In the genomic region with DNA sequence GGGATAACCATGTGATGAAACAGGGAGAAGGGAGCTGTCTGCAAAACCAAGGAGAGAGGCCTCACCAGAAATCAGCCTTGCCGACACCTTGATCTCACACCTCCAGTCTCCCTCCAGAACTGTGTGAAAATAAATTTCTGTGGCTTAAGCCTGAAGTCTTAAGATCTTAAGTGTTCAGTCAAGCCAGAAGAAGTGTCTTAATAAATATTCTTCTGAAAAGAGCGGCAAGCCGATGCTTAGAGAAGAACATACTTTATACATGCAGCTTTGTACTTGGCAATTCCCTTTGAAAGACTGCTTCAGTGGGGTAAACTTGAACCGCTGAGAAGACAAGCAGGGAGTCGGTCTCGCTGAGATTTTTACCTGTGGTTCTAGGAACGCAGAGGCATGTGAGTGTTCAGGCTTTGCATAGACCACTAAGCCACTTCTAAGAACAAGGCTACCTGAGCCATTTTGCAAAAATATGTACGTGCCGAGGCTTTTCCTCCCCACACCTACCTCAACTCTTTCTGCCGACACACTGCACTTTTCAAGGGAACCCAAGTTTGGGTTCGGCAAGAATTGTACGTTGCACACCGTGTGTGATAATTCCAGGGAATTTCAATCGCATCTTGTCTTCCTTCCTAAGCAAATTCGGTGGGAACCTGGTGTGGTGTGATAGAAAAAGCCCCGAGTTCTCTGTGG, we compare ENCODE assay signal across 12 cellular contexts. TPM values are rescaled to one million over a fixed set of nuclear protein-coding genes. Genes with fewer than 3 reads are reported as not detected.
A peak's percentile ranks its signal among the peaks of the same experiment; 100 is the strongest.
DNase-seq lines count a peak whose midpoint lies in the region; ATAC-seq and FAIRE-seq lines count a peak whose summit lies in the region.
"Had no signal": no experiment of that assay in that cellular context is flagged by ENCODE, and none has a peak within 500 bp of the region (broad histone marks: within the 10 kb centered on the region; RNA-seq: fewer than 3 reads in every experiment).

No MANE protein-coding gene starts in this region.

- no peak for FAIRE-seq in RCC 7860 (lab: Jason Lieb, UNC)
- FAIRE-seq: A204.1 had no signal

- H3K27me3 Mint-ChIP-seq in activated CD4-positive, alpha-beta T cell treated with anti-CD3 and anti-CD28 coated beads, Interleukin-2, amount 10 ng/mL, durations not matched to agents 7 days and 5 days: no peaks in the 10 kb centered on the region
- H3K27me3 Mint-ChIP-seq in stimulated activated naive CD8-positive, alpha-beta T cell treated with anti-CD3 and anti-CD28 coated beads, Interleukin-15, amount 100 ng/mL, for 72 hours: no peaks in the 10 kb centered on the region

- peak; percentile 38 to 50 for DNase-seq in activated CD4-positive, alpha-beta T cell treated with anti-CD3 and anti-CD28 coated beads for 4 hours
- no peak for DNase-seq in activated CD4-positive, alpha-beta T cell treated with anti-CD3 and anti-CD28 coated beads for 1 hour
- peak; percentile 73 for DNase-seq in activated CD4-positive, alpha-beta T cell treated with anti-CD3 and anti-CD28 coated beads, Interleukin-2, amount 10 ng/mL, durations not matched to agents 7 days and 5 days
- DNase-seq in effector memory CD4-positive, alpha-beta T cell: peak; percentile 40 to 58 (median 52)
- DNase-seq in stimulated activated naive CD8-positive, alpha-beta T cell treated with anti-CD3 and anti-CD28 coated beads, Interleukin-15, amount 100 ng/mL, for 72 hours: peak; percentile 59
- no peak for DNase-seq in RCC 7860 (ENCODE audit: low spot score)
- DNase-seq in cerebellum (ENCODE audit: low spot score): no peak

- H3K4me3 ChIP-seq in effector memory CD4-positive, alpha-beta T cell (ENCODE audit: insufficient read depth, low read depth, low read length, poor library complexity, severe bottlenecking): peak overlapping the region; percentile 72

- no peaks in the 10 kb centered on the region for H3K27me3 ChIP-seq in effector memory CD4-positive, alpha-beta T cell (replicated peaks; ENCODE audit: control insufficient read depth, insufficient read depth, low read length, poor library complexity, severe bottlenecking)
- H3K27me3 ChIP-seq: SJSA1 had no signal

- peaks cover 70% of the 10 kb centered on the region for H3K4me1 ChIP-seq in effector memory CD4-positive, alpha-beta T cell (ENCODE audit: control insufficient read depth, insufficient read depth, low read length, poor library complexity, severe bottlenecking)

- POLR2A ChIA-PET in activated CD4-positive, alpha-beta T cell treated with anti-CD3 and anti-CD28 coated beads, Interleukin-2, amount 10 ng/mL, durations not matched to agents 7 days and 5 days (lab: Charles Lee): no interaction called here

- H3K27ac Mint-ChIP-seq in activated CD4-positive, alpha-beta T cell treated with anti-CD3 and anti-CD28 coated beads, Interleukin-2, amount 10 ng/mL, durations not matched to agents 7 days and 5 days: peak overlapping the region; percentile 97
- peak overlapping the region; percentile 73 to 96 for H3K27ac Mint-ChIP-seq in stimulated activated naive CD8-positive, alpha-beta T cell treated with anti-CD3 and anti-CD28 coated beads, Interleukin-15, amount 100 ng/mL, for 72 hours
- H3K27ac Mint-ChIP-seq: mesothelial cell of epicardium had no signal

- peak overlapping the region; percentile 93 for H3K4me3 Mint-ChIP-seq in activated CD4-positive, alpha-beta T cell treated with anti-CD3 and anti-CD28 coated beads, Interleukin-2, amount 10 ng/mL, durations not matched to agents 7 days and 5 days
- peak overlapping the region; percentile 66 to 78 for H3K4me3 Mint-ChIP-seq in stimulated activated naive CD8-positive, alpha-beta T cell treated with anti-CD3 and anti-CD28 coated beads, Interleukin-15, amount 100 ng/mL, for 72 hours
- H3K4me3 Mint-ChIP-seq: mesothelial cell of epicardium had no signal

- H3K9me3 Mint-ChIP-seq in activated CD4-positive, alpha-beta T cell treated with anti-CD3 and anti-CD28 coated beads, Interleukin-2, amount 10 ng/mL, durations not matched to agents 7 days and 5 days: no peaks in the 10 kb centered on the region
- no peaks in the 10 kb centered on the region for H3K9me3 Mint-ChIP-seq in stimulated activated naive CD8-positive, alpha-beta T cell treated with anti-CD3 and anti-CD28 coated beads, Interleukin-15, amount 100 ng/mL, for 72 hours
- H3K9me3 Mint-ChIP-seq: mesothelial cell of epicardium had no signal

- H3K27ac ChIP-seq in effector memory CD4-positive, alpha-beta T cell (ENCODE audit: insufficient read depth, low read length, poor library complexity, severe bottlenecking): peak overlapping the region; percentile 92

- H3K36me3 Mint-ChIP-seq in activated CD4-positive, alpha-beta T cell treated with anti-CD3 and anti-CD28 coated beads, Interleukin-2, amount 10 ng/mL, durations not matched to agents 7 days and 5 days (ENCODE audit: low read depth): peaks cover 67% of the 10 kb centered on the region
- H3K36me3 Mint-ChIP-seq: mesothelial cell of epicardium had no signal

- CTCF ChIA-PET in activated CD4-positive, alpha-beta T cell treated with anti-CD3 and anti-CD28 coated beads, Interleukin-2, amount 10 ng/mL, durations not matched to agents 7 days and 5 days (lab: Charles Lee): interaction anchor here (0.6 to 5.7 kb wide), 8 partner anchors 12 to 157 kb away, joined by 3 to 27 read pairs (median 4); no protein-coding TSS in a partner anchor

- peaks cover 83% of the 10 kb centered on the region for H3K4me1 Mint-ChIP-seq in activated CD4-positive, alpha-beta T cell treated with anti-CD3 and anti-CD28 coated beads, Interleukin-2, amount 10 ng/mL, durations not matched to agents 7 days and 5 days
- H3K4me1 Mint-ChIP-seq in stimulated activated naive CD8-positive, alpha-beta T cell treated with anti-CD3 and anti-CD28 coated beads, Interleukin-15, amount 100 ng/mL, for 72 hours: peaks cover 86% of the 10 kb centered on the region

- no peaks in the 10 kb centered on the region for H3K9me3 ChIP-seq in effector memory CD4-positive, alpha-beta T cell (ENCODE audit: control insufficient read depth, low read length)
- H3K9me3 ChIP-seq: SJSA1, thoracic aorta had no signal

- peak; percentile 13 for ATAC-seq in stimulated activated naive CD8-positive, alpha-beta T cell treated with anti-CD3 and anti-CD28 coated beads, Interleukin-15, amount 100 ng/mL, for 72 hours
- ATAC-seq in HG03159 (IDR thresholded peaks at IDR 0.05; ENCODE audit: unreplicated experiment): no peak

- no peaks in the 10 kb centered on the region for H3K36me3 ChIP-seq in effector memory CD4-positive, alpha-beta T cell (ENCODE audit: control insufficient read depth, insufficient read depth, low read length)
- H3K36me3 ChIP-seq: thoracic aorta had no signal

RNA-seq across cellular contexts. Expression of a gene that starts 3.4 kb away (rescaled TPM):
- total RNA-seq in activated CD4-positive, alpha-beta T cell treated with anti-CD3 and anti-CD28 coated beads, Interleukin-2, amount 10 ng/mL, durations not matched to agents 7 days and 5 days: 10 to 100 TPM; 52.0 to 54.0 TPM
- 1.8 TPM for total RNA-seq in cerebellum

Comparison
In these comparisons a context has a peak if more than half of its experiments do, and no peak if none do; other contexts are left out.
1. DNase-seq: peak in activated CD4-positive, alpha-beta T cell treated with anti-CD3 and anti-CD28 coated beads for 4 hours (2 of 2), activated CD4-positive, alpha-beta T cell treated with anti-CD3 and anti-CD28 coated beads, Interleukin-2, amount 10 ng/mL, durations not matched to agents 7 days and 5 days (single experiment), effector memory CD4-positive, alpha-beta T cell (3 of 3) and stimulated activated naive CD8-positive, alpha-beta T cell treated with anti-CD3 and anti-CD28 coated beads, Interleukin-15, amount 100 ng/mL, for 72 hours (2 of 2); none in activated CD4-positive, alpha-beta T cell treated with anti-CD3 and anti-CD28 coated beads for 1 hour (single experiment), RCC 7860 (single experiment) and cerebellum (single experiment).
2. RNA of a gene that starts 3.4 kb away (total RNA-seq): 52.0 to 54.0 TPM in activated CD4-positive, alpha-beta T cell treated with anti-CD3 and anti-CD28 coated beads, Interleukin-2, amount 10 ng/mL, durations not matched to agents 7 days and 5 days; 1.8 TPM in cerebellum (single experiment); every median in the first group is over 10 times any median in the second.